ENCODE assay signal across 7 cellular contexts in genomic region chr17:79795795-79796569, GRCh38. TPM values are rescaled to one million over a fixed set of nuclear protein-coding genes. Genes with fewer than 3 reads are reported as not detected.
DNase-seq lines count a peak whose midpoint lies in the region; ATAC-seq and TF ChIP-seq lines count a peak whose summit lies in the region.

No MANE protein-coding gene starts in this region.

- DNase-seq in HAP-1 (ENCODE audit: low spot score in 2 of 2): no peak
- DNase-seq in SJSA1 (ENCODE audit: low read depth in 1 of 2, low spot score in 2 of 2): no peak
- no peak for DNase-seq in left ventricle myocardium inferior
- no peak for DNase-seq in spleen

- H3K27ac ChIP-seq in SJSA1 (no peak overlapping the region), left ventricle myocardium inferior (replicated peaks) (no peak overlapping the region), spleen (peak overlapping the region in 2 of 8 donors; percentile 86 to 89)

- H3K4me1 ChIP-seq in HAP-1 (peaks cover 25% of the 10 kb centered on the region), SJSA1 (replicated peaks) (peaks cover 74% of the 10 kb centered on the region), left ventricle myocardium inferior (peaks cover 72% of the 10 kb centered on the region), spleen (peaks cover 28 to 81% (median 72%) of the 10 kb centered on the region in 6 donors)

- 41 to 46% (median 42%) methylated on average over 14 of the region's 14 CpGs for WGBS in spleen, 5 donors

- no peak for ATAC-seq in HG03097 (IDR thresholded peaks at IDR 0.05; ENCODE audit: low FRiP score, unreplicated experiment)
- no peak for ATAC-seq in HG02642 (IDR thresholded peaks at IDR 0.05; ENCODE audit: poor library complexity, unreplicated experiment)
- ATAC-seq in HG03469 (IDR thresholded peaks at IDR 0.05; ENCODE audit: unreplicated experiment): no peak

- no peak for TF ChIP-seq POLR2A in spleen (IDR thresholded peaks at IDR 0.05)

- H3K4me3 ChIP-seq in HAP-1 (peak overlapping the region; percentile 83), SJSA1 (peak overlapping the region; percentile 85), left ventricle myocardium inferior (peak overlapping the region; percentile 78), spleen (peak overlapping the region; percentile 48 to 80 (median 62))

- no peaks in the 10 kb centered on the region for H3K27me3 ChIP-seq in HAP-1 (ENCODE audit: low read depth)
- peaks cover 33% of the 10 kb centered on the region for H3K27me3 ChIP-seq in SJSA1 (replicated peaks)
- H3K27me3 ChIP-seq in left ventricle myocardium inferior (ENCODE audit: low read depth): peaks cover 70% of the 10 kb centered on the region
- H3K27me3 ChIP-seq in spleen (replicated peaks in 1 of 7): peaks cover 33 to 79% (median 65%) of the 10 kb centered on the region in 7 donors

- H3K9me3 ChIP-seq in HAP-1: no peaks in the 10 kb centered on the region
- peaks cover 4% of the 10 kb centered on the region; the same call in 1 of the 2 replicates for H3K9me3 ChIP-seq in SJSA1 (replicated peaks)
- no peaks in the 10 kb centered on the region for H3K9me3 ChIP-seq in left ventricle myocardium inferior (replicated peaks)
- H3K9me3 ChIP-seq in spleen: peaks cover 0 to 7% (median 0%) of the 10 kb centered on the region in 8 donors

- intact Hi-C loops in left ventricle myocardium inferior (cut with micrococcal nuclease): no loop called here
- intact Hi-C loops in spleen (cut with DNase I; ENCODE audit: low total_unique reads): loop anchor here (5.0 kb wide), 1 partner anchor 196 kb away; no protein-coding TSS in a partner anchor

- peaks cover 13% of the 10 kb centered on the region for H3K36me3 ChIP-seq in HAP-1 (replicated peaks)
- H3K36me3 ChIP-seq in SJSA1: peaks cover 22% of the 10 kb centered on the region
- peaks cover 10% of the 10 kb centered on the region for H3K36me3 ChIP-seq in left ventricle myocardium inferior
- peaks cover 0 to 11% (median 2%) of the 10 kb centered on the region in 6 donors for H3K36me3 ChIP-seq in spleen

- no peak for TF ChIP-seq CTCF in left ventricle myocardium inferior (IDR thresholded peaks at IDR 0.05; ENCODE audit: borderline replicate concordance)
- no peak for TF ChIP-seq CTCF in spleen (IDR thresholded peaks at IDR 0.05 in 8 of 11, conservative IDR thresholded peaks at IDR 0.05 in 3 of 11)

- in situ Hi-C loops in HAP-1 (cut with MboI; ENCODE audit: low sequenced_read_pairs): no loop called here

RNA-seq across cellular contexts. Expression of gene CBX8, which starts 0.9 kb away (rescaled TPM):
- total RNA-seq in SJSA1 (2014; rRNA removed; shearing (Covaris generic)): 9.0 and 21.0 TPM in 2 replicates
- total RNA-seq in left ventricle myocardium inferior: 7.5 TPM
- 1 to 10 TPM; 2.1 to 5.5 (median 3.2) TPM for total RNA-seq in spleen
- 1 to 10 TPM; 2.5 to 5.6 (median 4.5) TPM for polyA plus RNA-seq in spleen

RNA-seq across cellular contexts. Expression of gene CBX2, which starts 18.0 kb away (rescaled TPM):
- 13.6 and 16.7 TPM in 2 replicates for total RNA-seq in SJSA1 (2014; rRNA removed; shearing (Covaris generic))
- 2.6 TPM for total RNA-seq in left ventricle myocardium inferior
- total RNA-seq in spleen: 1 to 10 TPM; 1.9 to 6.2 (median 3.5) TPM
- polyA plus RNA-seq in spleen: 1 to 10 TPM in 2 of 3 donors, under 1 TPM in 1; 0.48 to 3.3 (median 1.4) TPM

RNA-seq across cellular contexts. Expression of gene CBX4, which starts 43.3 kb away (rescaled TPM):
- total RNA-seq in SJSA1 (2014; rRNA removed; shearing (Covaris generic)): 52.1 and 53.3 TPM in 2 replicates
- 28.7 TPM for total RNA-seq in left ventricle myocardium inferior
- 10 to 100 TPM; 23.4 to 48.0 (median 27.9) TPM for total RNA-seq in spleen
- polyA plus RNA-seq in spleen: 10 to 100 TPM; 12.3 to 19.0 (median 13.2) TPM
